ENCODE assay signal across 1 cellular context in genomic region chr22:31933816-31934482, GRCh38.
TF ChIP-seq lines count a peak whose summit lies in the region.

No MANE protein-coding gene starts in this region.

TF ChIP-seq in H1, 55 proteins besides CTCF, POLR2A, EP300 and RAD21 (continued from another document):
- TF ChIP-seq PHF8 (conservative IDR thresholded peaks at IDR 0.05; ENCODE audit: low read depth, low read length) (no peak), CBX5 (IDR thresholded peaks at IDR 0.05; ENCODE audit: low read depth, low read length) (no peak), GABPA (IDR thresholded peaks at IDR 0.05; ENCODE audit: borderline replicate concordance, insufficient read depth, low read length) (no peak), TBP (IDR thresholded peaks at IDR 0.05; ENCODE audit: low read depth, low read length) (no peak), RXRA (IDR thresholded peaks at IDR 0.05; ENCODE audit: insufficient read depth, low read depth, low read length) (no peak), MAFK (IDR thresholded peaks at IDR 0.05; ENCODE audit: low read depth, low read length) (no peak), SP4 (IDR thresholded peaks at IDR 0.05; ENCODE audit: low read length) (no peak), CHD7 (IDR thresholded peaks at IDR 0.05; ENCODE audit: insufficient replicate concordance, low read length) (no peak)
